8 cellular contexts compared by ENCODE assay signal in the genomic region with DNA sequence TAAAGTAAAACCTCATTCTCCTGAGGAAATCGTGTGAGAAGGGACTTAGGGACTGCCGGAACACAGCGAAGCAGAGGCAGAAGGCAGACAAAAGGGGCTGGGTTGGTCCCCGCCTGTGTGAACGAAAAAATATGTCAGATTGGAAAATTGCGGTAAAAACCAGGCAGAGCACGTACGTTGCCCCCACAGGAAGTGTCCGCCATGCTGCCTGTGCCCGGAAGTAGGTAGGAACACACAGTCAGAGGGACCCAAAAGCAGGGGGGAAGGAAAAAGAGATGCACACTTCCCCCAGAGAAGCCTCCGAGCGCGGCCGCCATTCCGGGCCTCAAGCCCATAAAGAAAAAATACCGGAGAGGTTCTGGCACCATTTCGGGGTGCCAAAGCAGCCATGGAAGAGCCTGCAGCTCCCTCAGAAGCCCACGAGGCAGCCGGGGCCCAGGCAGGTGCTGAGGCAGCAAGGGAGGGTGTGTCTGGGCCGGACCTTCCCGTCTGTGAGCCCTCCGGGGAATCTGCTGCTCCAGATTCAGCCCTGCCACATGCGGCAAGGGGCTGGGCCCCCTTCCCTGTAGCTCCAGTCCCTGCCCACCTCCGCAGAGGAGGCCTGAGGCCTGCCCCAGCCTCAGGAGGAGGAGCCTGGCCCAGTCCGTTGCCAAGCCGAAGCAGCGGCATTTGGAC. TPM values are rescaled to one million over a fixed set of nuclear protein-coding genes. Genes with fewer than 3 reads are reported as not detected.
DNase-seq lines count a peak whose midpoint lies in the region; ATAC-seq and TF ChIP-seq lines count a peak whose summit lies in the region.

TSS of gene MKRN3 (plus strand) at position 280 of the 675 bp plus-strand sequence. CDS start at position 389, 109 bp downstream.

- H3K36me3 Mint-ChIP-seq in stimulated activated naive B cell treated with anti-CD40 and anti-IgM and Interleukin-4, amounts not matched to agents 10 μg/mL and 1 μg/mL and 100 μg/mL, for 72 hours, result no peaks in the 10 kb centered on the region

- H3K9me3 ChIP-seq in PC-9 (ENCODE audit: insufficient read depth, low read depth), result no peaks in the 10 kb centered on the region

- POLR2A ChIA-PET in PC-9 (lab: Charles Lee; ENCODE audit: unreplicated experiment), result no interaction called here

- no peak for TF ChIP-seq CTCF in PC-9 (conservative IDR thresholded peaks at IDR 0.05)

- no peaks in the 10 kb centered on the region for H3K27me3 ChIP-seq in PC-9 (ENCODE audit: insufficient read depth, low read depth)

- no peaks in the 10 kb centered on the region for H3K9me3 Mint-ChIP-seq in stimulated activated naive B cell treated with anti-CD40 and anti-IgM and Interleukin-4, amounts not matched to agents 10 μg/mL and 1 μg/mL and 100 μg/mL, for 72 hours

- H3K4me2 ChIP-seq in PC-9, result peak within 1 kb of the TSS; percentile 94

- peak within 1 kb of the TSS; percentile 94 for H3K27ac ChIP-seq in PC-9

- BruUV-seq in PC-9 (replicated peaks; lab: Mats Ljungman, UMichigan), result TSS peak; percentile 40

- no peaks in the 10 kb centered on the region for H3K4me1 Mint-ChIP-seq in stimulated activated naive B cell treated with anti-CD40 and anti-IgM and Interleukin-4, amounts not matched to agents 10 μg/mL and 1 μg/mL and 100 μg/mL, for 72 hours

- peak in 1 of 2 donors; percentile 34 for ATAC-seq in stimulated activated naive B cell treated with anti-CD40 and anti-IgM and Interleukin-4, amounts not matched to agents 10 μg/mL and 1 μg/mL and 100 μg/mL, for 72 hours (replicated peaks)
- no peak for ATAC-seq in HG02870 (IDR thresholded peaks at IDR 0.05; ENCODE audit: unreplicated experiment)

- no peaks in the 10 kb centered on the region for H3K9me2 ChIP-seq in PC-9 (ENCODE audit: insufficient read depth)

- DNase-seq in activated gamma-delta T cell treated with Interleukin-2 at 50 U/mL for 16 hours (peak; percentile 5), activated gamma-delta T cell (lab: John Stamatoyannopoulos, UW) (no peak), PC-9 (peak; percentile 71 to 84), amniotic epithelial cell (ENCODE audit: low read depth) (peak; percentile 3), left kidney (ENCODE audit: low read depth, low spot score) (peak; percentile 69), amniotic stem cell (lab: John Stamatoyannopoulos, UW) (no peak)
- no peak for DNase-seq in stimulated activated naive B cell treated with anti-CD40 and anti-IgM and Interleukin-4, amounts not matched to agents 10 μg/mL and 1 μg/mL and 100 μg/mL, for 72 hours

- H3K79me2 ChIP-seq in PC-9 (ENCODE audit: low read depth), result peaks cover 49% of the 10 kb centered on the region

- H3F3A ChIP-seq in PC-9 (ENCODE audit: insufficient read depth, low read depth), result peaks cover 20% of the 10 kb centered on the region; the same call in 1 of the 2 replicates

- intact Hi-C loops in PC-9 (cut with micrococcal nuclease; ENCODE audit: unreplicated experiment), result no loop called here

- CTCF ChIA-PET in PC-9 (lab: Charles Lee), result no interaction called here

- peak within 1 kb of the TSS; percentile 93 for H3K4me3 ChIP-seq in PC-9

- peaks cover 5 to 15% of the 10 kb centered on the region in 2 donors for H3K27me3 Mint-ChIP-seq in stimulated activated naive B cell treated with anti-CD40 and anti-IgM and Interleukin-4, amounts not matched to agents 10 μg/mL and 1 μg/mL and 100 μg/mL, for 72 hours

- peaks cover 35% of the 10 kb centered on the region for H3K4me1 ChIP-seq in PC-9 (replicated peaks; ENCODE audit: insufficient read depth)

- H3K36me3 ChIP-seq in PC-9 (ENCODE audit: low read depth), result 0 out of 2 replicates have a peak, but pooled peaks cover 6% of the 10 kb centered on the region

- H4K20me1 ChIP-seq in PC-9 (ENCODE audit: insufficient read depth), result peaks cover 18% of the 10 kb centered on the region

- peak within 1 kb of the TSS; percentile 98 for H2AFZ ChIP-seq in PC-9

- H3K4me3 Mint-ChIP-seq in stimulated activated naive B cell treated with anti-CD40 and anti-IgM and Interleukin-4, amounts not matched to agents 10 μg/mL and 1 μg/mL and 100 μg/mL, for 72 hours, result peak within 1 kb of the TSS; percentile 39 to 41

- no peak within 1 kb of the TSS for H3K27ac Mint-ChIP-seq in stimulated activated naive B cell treated with anti-CD40 and anti-IgM and Interleukin-4, amounts not matched to agents 10 μg/mL and 1 μg/mL and 100 μg/mL, for 72 hours

RNA-seq across cellular contexts. Expression of gene MKRN3, which starts in this region (rescaled TPM):
- total RNA-seq in PC-9 (2021), result 26.1 and 28.0 TPM in 2 replicates

Comparison
In these comparisons a context has a peak if more than half of its experiments do, and no peak if none do; other contexts are left out.
1. DNase-seq: peak in activated gamma-delta T cell treated with Interleukin-2 at 50 U/mL for 16 hours (single experiment), PC-9 (2 of 2), amniotic epithelial cell (single experiment) and left kidney (single experiment); none in activated gamma-delta T cell (single experiment), stimulated activated naive B cell treated with anti-CD40 and anti-IgM and Interleukin-4, amounts not matched to agents 10 μg/mL and 1 μg/mL and 100 μg/mL, for 72 hours (single experiment) and amniotic stem cell (single experiment).